In the genomic region with DNA sequence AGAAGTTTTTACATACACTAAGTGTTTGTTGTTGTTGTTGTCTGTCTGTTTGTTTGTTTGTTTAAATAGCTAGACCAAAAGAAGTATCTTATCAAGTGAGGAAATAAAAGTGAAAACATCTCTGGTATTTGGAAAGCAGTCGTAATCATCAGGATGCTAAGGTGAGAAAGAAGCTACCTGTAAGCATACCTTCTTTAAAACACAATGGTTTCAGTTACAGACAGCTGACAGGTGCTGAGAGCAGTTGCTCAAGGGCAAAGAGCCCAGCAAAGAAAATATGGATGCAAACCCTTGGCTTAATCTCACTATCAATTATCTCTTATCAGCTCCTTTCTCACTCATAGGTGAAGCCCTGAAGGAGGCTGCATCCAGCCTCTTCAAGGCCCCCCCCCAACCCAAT, we compare ENCODE assay signal across 20 cellular contexts.
"Had no signal": no experiment of that assay in that cellular context is flagged by ENCODE, and none has a peak within 500 bp of the region (broad histone marks: within the 10 kb centered on the region; RNA-seq: fewer than 3 reads in every experiment).

No MANE protein-coding gene starts in this region.

- H3K27ac ChIP-seq: PC-9, Peyer's patch, SJCRH30 had no signal

- H3K36me3 ChIP-seq: Peyer's patch, SJCRH30 had no signal

- H2AFZ ChIP-seq: PC-9 had no signal

- H3K9me3 ChIP-seq: Peyer's patch, SJCRH30 had no signal

- H3K27me3 ChIP-seq: Peyer's patch, SJCRH30 had no signal

- H3K4me3 ChIP-seq: PC-9, Peyer's patch, SJCRH30 had no signal

- DNase-seq: IMR-90, Karpas-422, KG1, NCI-H1092, NCI-H1105 treated with DMSO at 0.1 percent for 48 hours, NCI-H1417 treated with DMSO at 0.1 percent for 48 hours, NCI-H146, NCI-H1694 treated with DMSO at 0.1 percent for 48 hours, NCI-H1930, NCI-H2081, NCI-H2107, NCI-H2227 treated with DMSO at 0.1 percent for 48 hours, NCI-H524 treated with DMSO at 0.1 percent for 48 hours, NCI-H82, PC-9, Peyer's patch, SHP77 treated with DMSO at 0.1 percent for 48 hours, SJCRH30, T-helper 1 cell had no signal

- H3K4me1 ChIP-seq: Peyer's patch, SJCRH30 had no signal

- H3K4me2 ChIP-seq: PC-9 had no signal

- ATAC-seq: Right ventricle myocardium inferior had no signal
